In the genomic region with DNA sequence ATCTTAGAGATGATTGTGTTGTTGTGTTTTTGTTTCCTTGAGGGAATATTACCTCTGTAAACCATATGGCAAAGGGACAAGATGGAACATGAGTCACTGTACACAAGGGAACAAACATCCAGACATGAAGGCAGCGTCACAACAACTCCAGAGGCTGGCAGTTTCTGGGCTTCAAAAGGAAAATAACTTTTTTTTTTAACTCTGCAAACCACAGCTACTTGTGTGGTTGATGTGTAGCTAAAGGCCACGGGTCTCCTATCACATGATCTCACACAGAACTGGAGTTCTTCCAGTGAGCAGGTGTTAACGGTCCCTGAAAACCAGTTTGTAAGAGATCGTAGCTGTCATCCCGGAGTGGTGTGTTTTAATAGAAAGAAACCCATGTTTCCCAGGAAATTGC, we compare ENCODE assay signal across 9 cellular contexts. TPM values are rescaled to one million over a fixed set of nuclear protein-coding genes. Genes with fewer than 3 reads are reported as not detected.
DNase-seq lines count a peak whose midpoint lies in the region; ATAC-seq, FAIRE-seq and TF ChIP-seq lines count a peak whose summit lies in the region.
"Had no signal": no experiment of that assay in that cellular context is flagged by ENCODE, and none has a peak within 500 bp of the region (broad histone marks: within the 10 kb centered on the region; RNA-seq: fewer than 3 reads in every experiment).

No MANE protein-coding gene starts in this region.

- peaks cover 9% of the 10 kb centered on the region for H3K9me3 Mint-ChIP-seq in activated CD8-positive, alpha-beta T cell treated with anti-CD3 and anti-CD28 coated beads for 36 hours

- TF ChIP-seq POLR2A in GM12891 (IDR thresholded peaks at IDR 0.05; ENCODE audit: low read depth, low read length) = no peak

- FAIRE-seq in GM12891 (lab: Jason Lieb, UNC) = peak; percentile 85
- FAIRE-seq: astrocyte had no signal

- no peaks in the 10 kb centered on the region for H3K27me3 Mint-ChIP-seq in activated CD8-positive, alpha-beta T cell treated with anti-CD3 and anti-CD28 coated beads for 36 hours

- no peaks in the 10 kb centered on the region for H3K27me3 ChIP-seq in kidney epithelial cell (ENCODE audit: control insufficient read depth, insufficient read depth, low read length)

- no peak for TF ChIP-seq CTCF in activated CD8-positive, alpha-beta T cell treated with anti-CD3 and anti-CD28 coated beads for 36 hours (IDR thresholded peaks at IDR 0.05)
- TF ChIP-seq CTCF in kidney epithelial cell (IDR thresholded peaks at IDR 0.05; ENCODE audit: insufficient read depth, low read length, poor library complexity, severe bottlenecking) (no peak), GM20000 (IDR thresholded peaks at IDR 0.05; ENCODE audit: extremely low read depth, missing control alignments) (no peak)

- H3K4me1 Mint-ChIP-seq in activated CD8-positive, alpha-beta T cell treated with anti-CD3 and anti-CD28 coated beads for 36 hours (ENCODE audit: low read depth) = peaks cover 76% of the 10 kb centered on the region

- no peaks in the 10 kb centered on the region for H3K36me3 ChIP-seq in kidney epithelial cell (ENCODE audit: control insufficient read depth, insufficient read depth, low read length)

- H3K27ac Mint-ChIP-seq in activated CD8-positive, alpha-beta T cell treated with anti-CD3 and anti-CD28 coated beads for 36 hours = peak overlapping the region; percentile 89

- peak overlapping the region; percentile 41 for H3K4me3 Mint-ChIP-seq in activated CD8-positive, alpha-beta T cell treated with anti-CD3 and anti-CD28 coated beads for 36 hours

- no peak for DNase-seq in GM12891 (ENCODE audit: insufficient read length, low spot score)
- peak; percentile 61 for DNase-seq in activated CD8-positive, alpha-beta T cell treated with anti-CD3 and anti-CD28 coated beads for 36 hours
- peak; percentile 12 for DNase-seq in kidney epithelial cell (ENCODE audit: low read depth)
- DNase-seq in GM20000 (ENCODE audit: low spot score) = no peak

- ATAC-seq in HG03460 (IDR thresholded peaks at IDR 0.05; ENCODE audit: unreplicated experiment) = peak; percentile 29
- peak; percentile 25 for ATAC-seq in activated CD8-positive, alpha-beta T cell treated with anti-CD3 and anti-CD28 coated beads for 36 hours
- no peak for ATAC-seq in HG03025 (IDR thresholded peaks at IDR 0.05; ENCODE audit: low FRiP score, unreplicated experiment)
- no peak for ATAC-seq in GM21619 (IDR thresholded peaks at IDR 0.05; ENCODE audit: unreplicated experiment)
- ATAC-seq in GM21723 (IDR thresholded peaks at IDR 0.05; ENCODE audit: unreplicated experiment) = no peak

- POLR2A ChIA-PET in activated CD8-positive, alpha-beta T cell treated with anti-CD3 and anti-CD28 coated beads for 36 hours (lab: Charles Lee) = interaction anchor here (1.0 to 6.2 kb wide), 13 partner anchors 11 to 95 kb away, joined by 3 to 60 read pairs (median 4); a partner anchor contains a TSS

- intact Hi-C loops in activated CD8-positive, alpha-beta T cell treated with anti-CD3 and anti-CD28 coated beads for 36 hours (cut with micrococcal nuclease) = loop anchor here (2.0 to 5.0 kb wide), 4 partner anchors 36 to 95 kb away; a partner anchor contains a TSS

- peaks cover 3% of the 10 kb centered on the region for H3K36me3 Mint-ChIP-seq in activated CD8-positive, alpha-beta T cell treated with anti-CD3 and anti-CD28 coated beads for 36 hours (ENCODE audit: low read depth)

- no peak overlapping the region for H3K4me3 ChIP-seq in kidney epithelial cell (ENCODE audit: low read depth, low read length)

- CTCF ChIA-PET in activated CD8-positive, alpha-beta T cell treated with anti-CD3 and anti-CD28 coated beads for 36 hours (lab: Charles Lee) = interaction anchor here (0.6 to 7.3 kb wide), 15 partner anchors 12 to 95 kb away, joined by 3 to 53 read pairs (median 4); a partner anchor contains a TSS

TF ChIP-seq in GM12891, 5 proteins besides CTCF, POLR2A, EP300 and RAD21:
- TF ChIP-seq PAX5 (IDR thresholded peaks at IDR 0.05; ENCODE audit: insufficient read depth, low read length, severe bottlenecking) (no peak), SPI1 (IDR thresholded peaks at IDR 0.05; ENCODE audit: low read depth, low read length) (no peak), POLR2AphosphoS5 (IDR thresholded peaks at IDR 0.05; ENCODE audit: low read depth, low read length) (no peak), TAF1 (IDR thresholded peaks at IDR 0.05; ENCODE audit: low read depth, low read length) (no peak), POU2F2 (IDR thresholded peaks at IDR 0.05; ENCODE audit: low read depth, low read length) (no peak)

RNA-seq across cellular contexts. Expression of a gene that starts 33.2 kb away (rescaled TPM):
- polyA plus RNA-seq in GM12891 (2012; ENCODE audit: low read depth, missing spikeins) = 50.4 TPM
- total RNA-seq in activated CD8-positive, alpha-beta T cell treated with anti-CD3 and anti-CD28 coated beads for 36 hours = 100 to 1,000 TPM; 146 to 147 TPM
- total RNA-seq in kidney epithelial cell = 64.4 and 97.5 TPM in 2 replicates

Comparison
In these comparisons a context has a peak if more than half of its experiments do, and no peak if none do; other contexts are left out.
1. DNase-seq: peak in activated CD8-positive, alpha-beta T cell treated with anti-CD3 and anti-CD28 coated beads for 36 hours (single experiment) and kidney epithelial cell (single experiment); none in GM12891 (single experiment) and GM20000 (single experiment).
2. ATAC-seq: peak in HG03460 (single experiment) and activated CD8-positive, alpha-beta T cell treated with anti-CD3 and anti-CD28 coated beads for 36 hours (single experiment); none in HG03025 (single experiment), GM21619 (single experiment) and GM21723 (single experiment).